8 cellular contexts compared by ENCODE assay signal in the genomic region with DNA sequence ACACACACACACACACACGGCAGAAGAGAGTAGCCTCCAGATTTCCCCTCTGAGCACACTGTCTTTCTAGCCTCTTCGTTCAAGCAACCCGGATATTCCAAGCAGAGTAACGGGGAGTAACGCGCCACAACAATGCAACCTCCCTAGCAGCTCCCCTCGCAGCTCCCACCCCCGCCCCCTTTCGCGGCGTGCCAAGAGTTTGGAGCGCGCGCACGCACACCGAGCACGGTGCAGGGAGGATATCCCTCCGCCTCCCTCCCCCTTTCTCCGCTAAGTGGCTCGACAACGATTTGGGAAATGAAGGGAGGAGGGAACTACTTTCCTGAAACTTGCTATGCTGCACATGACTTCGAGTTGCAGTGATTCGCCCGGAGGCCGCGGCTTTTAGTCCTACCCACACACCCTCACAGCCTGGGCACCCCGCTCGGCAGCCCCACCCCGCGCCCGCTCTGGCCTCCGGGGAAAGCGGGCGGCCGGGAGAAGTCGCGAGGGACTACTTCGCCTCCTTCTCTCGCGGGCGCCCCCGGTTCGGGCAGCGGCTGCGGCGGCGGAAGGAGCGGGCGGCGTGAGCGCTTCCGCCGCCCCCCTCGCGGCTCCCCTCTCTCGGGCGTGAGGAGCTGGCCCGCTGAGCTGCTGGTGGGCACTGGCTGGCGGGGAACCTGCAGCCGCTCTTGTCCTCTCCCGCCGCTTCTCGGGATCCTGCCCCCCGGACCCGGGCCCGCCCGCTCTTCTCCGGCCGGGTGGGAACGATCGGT. TPM values are rescaled to one million over a fixed set of nuclear protein-coding genes. Genes with fewer than 3 reads are reported as not detected.
DNase-seq lines count a peak whose midpoint lies in the region; ATAC-seq and TF ChIP-seq lines count a peak whose summit lies in the region.

No MANE protein-coding gene starts in this region.

- no peaks in the 10 kb centered on the region for H3K9me3 Mint-ChIP-seq in activated naive CD8-positive, alpha-beta T cell treated with anti-CD3 and anti-CD28 coated beads for 36 hours
- peaks cover 12% of the 10 kb centered on the region for H3K9me3 Mint-ChIP-seq in glutamatergic neuron (ENCODE audit: unreplicated experiment)

- H3K4me3 ChIP-seq in HAP-1: peak overlapping the region; percentile 68
- H3K4me3 ChIP-seq in thyroid gland (replicated peaks in 1 of 3): peak overlapping the region; percentile 86 to 96 (median 94)

- peaks cover 15% of the 10 kb centered on the region for H3K4me1 ChIP-seq in HAP-1
- peaks cover 7 to 8% of the 10 kb centered on the region in 2 donors for H3K4me1 ChIP-seq in thyroid gland

- peak overlapping the region; percentile 67 for H3K27ac Mint-ChIP-seq in activated naive CD8-positive, alpha-beta T cell treated with anti-CD3 and anti-CD28 coated beads for 36 hours
- H3K27ac Mint-ChIP-seq in glutamatergic neuron (ENCODE audit: unreplicated experiment): peak overlapping the region; percentile 95

- peak in 1 of 2 donors; percentile 58 for TF ChIP-seq POLR2A in thyroid gland (IDR thresholded peaks at IDR 0.05)

- peak overlapping the region; percentile 81 for H3K4me3 Mint-ChIP-seq in activated naive CD8-positive, alpha-beta T cell treated with anti-CD3 and anti-CD28 coated beads for 36 hours
- H3K4me3 Mint-ChIP-seq in glutamatergic neuron (ENCODE audit: unreplicated experiment): peak overlapping the region; percentile 100

- peaks cover 27% of the 10 kb centered on the region for H3K4me1 Mint-ChIP-seq in activated naive CD8-positive, alpha-beta T cell treated with anti-CD3 and anti-CD28 coated beads for 36 hours
- peaks cover 11% of the 10 kb centered on the region for H3K4me1 Mint-ChIP-seq in glutamatergic neuron (ENCODE audit: low read depth, unreplicated experiment)

- intact Hi-C loops in thyroid gland (cut with DNase I): loop anchor here (10.0 kb wide), 1 partner anchor 247 kb away; no protein-coding TSS in a partner anchor

- H3K27me3 Mint-ChIP-seq in activated naive CD8-positive, alpha-beta T cell treated with anti-CD3 and anti-CD28 coated beads for 36 hours: peaks cover 40% of the 10 kb centered on the region
- H3K27me3 Mint-ChIP-seq in glutamatergic neuron (ENCODE audit: unreplicated experiment): peaks cover 6% of the 10 kb centered on the region

- TF ChIP-seq CTCF in glutamatergic neuron (IDR thresholded peaks at IDR 0.05; ENCODE audit: partially characterized antibody, unreplicated experiment): no peak
- no peak for TF ChIP-seq CTCF in thyroid gland (IDR thresholded peaks at IDR 0.05)

- DNase-seq in ELF-1 (ENCODE audit: low read depth, low spot score) (peak; percentile 97), HAP-1 (ENCODE audit: low spot score in 2 of 2) (peak; percentile 93 to 96), MV-4-11 (lab: John Stamatoyannopoulos, UW) (peak; percentile 35), glutamatergic neuron (peak; percentile 91), nucleus accumbens (lab: John Stamatoyannopoulos, UW) (peak; percentile 29 to 95 (median 85)), thyroid gland (peak; percentile 90 to 92)
- DNase-seq in activated naive CD8-positive, alpha-beta T cell treated with anti-CD3 and anti-CD28 coated beads for 36 hours: peak; percentile 81

- no peaks in the 10 kb centered on the region for H3K9me3 ChIP-seq in HAP-1
- H3K9me3 ChIP-seq in thyroid gland: no peaks in the 10 kb centered on the region

- 0 to 1% methylated on average over 20 to 27 of the region's 71 CpGs for WGBS in thyroid gland, 2 donors

- ATAC-seq in SK-N-SH treated with all-trans-retinoic acid at 6 μM for 48 hours: peak; percentile 73

- H3K36me3 ChIP-seq in HAP-1 (replicated peaks): no peaks in the 10 kb centered on the region
- H3K36me3 ChIP-seq in thyroid gland: no peaks in the 10 kb centered on the region

- no peaks in the 10 kb centered on the region for H3K36me3 Mint-ChIP-seq in activated naive CD8-positive, alpha-beta T cell treated with anti-CD3 and anti-CD28 coated beads for 36 hours
- no peaks in the 10 kb centered on the region for H3K36me3 Mint-ChIP-seq in glutamatergic neuron (ENCODE audit: unreplicated experiment)

- H3K27me3 ChIP-seq in HAP-1 (ENCODE audit: low read depth) (no peaks in the 10 kb centered on the region), thyroid gland (no peaks in the 10 kb centered on the region)

- H3K27ac ChIP-seq in thyroid gland: peak overlapping the region; percentile 98 to 100 (median 99)

- in situ Hi-C loops in HAP-1 (cut with MboI; ENCODE audit: low sequenced_read_pairs): no loop called here

TF ChIP-seq in SK-N-SH treated with all-trans-retinoic acid at 6 μM for 48 hours, 23 proteins besides CTCF, POLR2A, EP300 and RAD21:
- TF ChIP-seq TCF4 (CRISPR knock-in tag; IDR thresholded peaks at IDR 0.05; ENCODE audit: borderline replicate concordance): no peak
- TF ChIP-seq CSDC2 (CRISPR knock-in tag; IDR thresholded peaks at IDR 0.05): no peak
- no peak for TF ChIP-seq ZNF70 (CRISPR knock-in tag; IDR thresholded peaks at IDR 0.05)
- no peak for TF ChIP-seq SNAI2 (CRISPR knock-in tag; IDR thresholded peaks at IDR 0.05)
- TF ChIP-seq, protein P1, sequence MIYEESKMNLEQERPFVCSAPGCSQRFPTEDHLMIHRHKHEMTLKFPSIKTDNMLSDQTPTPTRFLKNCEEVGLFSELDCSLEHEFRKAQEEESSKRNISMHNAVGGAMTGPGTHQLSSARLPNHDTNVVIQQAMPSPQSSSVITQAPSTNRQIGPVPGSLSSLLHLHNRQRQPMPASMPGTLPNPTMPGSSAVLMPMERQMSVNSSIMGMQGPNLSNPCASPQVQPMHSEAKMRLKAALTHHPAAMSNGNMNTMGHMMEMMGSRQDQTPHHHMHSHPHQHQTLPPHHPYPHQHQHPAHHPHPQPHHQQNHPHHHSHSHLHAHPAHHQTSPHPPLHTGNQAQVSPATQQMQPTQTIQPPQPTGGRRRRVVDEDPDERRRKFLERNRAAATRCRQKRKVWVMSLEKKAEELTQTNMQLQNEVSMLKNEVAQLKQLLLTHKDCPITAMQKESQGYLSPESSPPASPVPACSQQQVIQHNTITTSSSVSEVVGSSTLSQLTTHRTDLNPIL (CRISPR knock-in tag; IDR thresholded peaks at IDR 0.05; ENCODE audit: low read depth): no peak
- TF ChIP-seq PPARA (CRISPR knock-in tag; IDR thresholded peaks at IDR 0.05; ENCODE audit: borderline replicate concordance): no peak
- TF ChIP-seq, protein P2, sequence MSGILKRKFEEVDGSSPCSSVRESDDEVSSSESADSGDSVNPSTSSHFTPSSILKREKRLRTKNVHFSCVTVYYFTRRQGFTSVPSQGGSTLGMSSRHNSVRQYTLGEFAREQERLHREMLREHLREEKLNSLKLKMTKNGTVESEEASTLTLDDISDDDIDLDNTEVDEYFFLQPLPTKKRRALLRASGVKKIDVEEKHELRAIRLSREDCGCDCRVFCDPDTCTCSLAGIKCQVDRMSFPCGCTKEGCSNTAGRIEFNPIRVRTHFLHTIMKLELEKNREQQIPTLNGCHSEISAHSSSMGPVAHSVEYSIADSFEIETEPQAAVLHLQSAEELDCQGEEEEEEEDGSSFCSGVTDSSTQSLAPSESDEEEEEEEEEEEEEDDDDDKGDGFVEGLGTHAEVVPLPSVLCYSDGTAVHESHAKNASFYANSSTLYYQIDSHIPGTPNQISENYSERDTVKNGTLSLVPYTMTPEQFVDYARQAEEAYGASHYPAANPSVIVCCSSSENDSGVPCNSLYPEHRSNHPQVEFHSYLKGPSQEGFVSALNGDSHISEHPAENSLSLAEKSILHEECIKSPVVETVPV (CRISPR knock-in tag; IDR thresholded peaks at IDR 0.05): no peak
- no peak for TF ChIP-seq GLIS3 (CRISPR knock-in tag; IDR thresholded peaks at IDR 0.05)
- no peak for TF ChIP-seq ZFP30 (CRISPR knock-in tag; IDR thresholded peaks at IDR 0.05)
- TF ChIP-seq ZFP3 (CRISPR knock-in tag; IDR thresholded peaks at IDR 0.05): peak; percentile 66; the same call in 1 of the 2 replicates
- TF ChIP-seq, protein P3, sequence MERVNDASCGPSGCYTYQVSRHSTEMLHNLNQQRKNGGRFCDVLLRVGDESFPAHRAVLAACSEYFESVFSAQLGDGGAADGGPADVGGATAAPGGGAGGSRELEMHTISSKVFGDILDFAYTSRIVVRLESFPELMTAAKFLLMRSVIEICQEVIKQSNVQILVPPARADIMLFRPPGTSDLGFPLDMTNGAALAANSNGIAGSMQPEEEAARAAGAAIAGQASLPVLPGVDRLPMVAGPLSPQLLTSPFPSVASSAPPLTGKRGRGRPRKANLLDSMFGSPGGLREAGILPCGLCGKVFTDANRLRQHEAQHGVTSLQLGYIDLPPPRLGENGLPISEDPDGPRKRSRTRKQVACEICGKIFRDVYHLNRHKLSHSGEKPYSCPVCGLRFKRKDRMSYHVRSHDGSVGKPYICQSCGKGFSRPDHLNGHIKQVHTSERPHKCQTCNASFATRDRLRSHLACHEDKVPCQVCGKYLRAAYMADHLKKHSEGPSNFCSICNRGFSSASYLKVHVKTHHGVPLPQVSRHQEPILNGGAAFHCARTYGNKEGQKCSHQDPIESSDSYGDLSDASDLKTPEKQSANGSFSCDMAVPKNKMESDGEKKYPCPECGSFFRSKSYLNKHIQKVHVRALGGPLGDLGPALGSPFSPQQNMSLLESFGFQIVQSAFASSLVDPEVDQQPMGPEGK (CRISPR knock-in tag; IDR thresholded peaks at IDR 0.05; ENCODE audit: borderline replicate concordance): peak; percentile 44; the same call in 1 of the 2 replicates
- 0 out of 2 replicates have a peak, but pooled peaks have one; percentile 30 for TF ChIP-seq ISL1 (CRISPR knock-in tag; IDR thresholded peaks at IDR 0.05)

RNA-seq across cellular contexts. Expression of gene SPRED1, which starts 0.7 kb away (rescaled TPM):
- 1 to 10 TPM; 3.2 TPM for total RNA-seq in activated naive CD8-positive, alpha-beta T cell treated with anti-CD3 and anti-CD28 coated beads for 36 hours
- total RNA-seq in glutamatergic neuron (ENCODE audit: unreplicated experiment): 2.4 TPM
- total RNA-seq in thyroid gland: 10 to 100 TPM; 77.9 to 92.7 (median 82.6) TPM

Comparison
In these comparisons a context has a peak if more than half of its experiments do, and no peak if none do; other contexts are left out.
1. Peak in every context shown above with its lines: DNase-seq, ATAC-seq, H3K4me3 ChIP-seq and H3K27ac ChIP-seq.
2. DNase-seq: peak in every context shown above with its lines; median percentile 97 in ELF-1; 94 in HAP-1; 91 in glutamatergic neuron; 91 in thyroid gland; 85 in nucleus accumbens; 81 in activated naive CD8-positive, alpha-beta T cell treated with anti-CD3 and anti-CD28 coated beads for 36 hours; 35 in MV-4-11.
3. RNA of gene SPRED1, which starts 0.7 kb away (total RNA-seq): 77.9 to 92.7 TPM in thyroid gland; 3.2 TPM in activated naive CD8-positive, alpha-beta T cell treated with anti-CD3 and anti-CD28 coated beads for 36 hours and 2.4 TPM in glutamatergic neuron (single experiment); every median in the first group is over 10 times any median in the second.